36 cellular contexts compared by ENCODE assay signal in genomic region chr5:145760660-145761059, GRCh38.
"Had no signal": no experiment of that assay in that cellular context is flagged by ENCODE, and none has a peak within 500 bp of the region (broad histone marks: within the 10 kb centered on the region; RNA-seq: fewer than 3 reads in every experiment).

No MANE protein-coding gene starts in this region.

- H3K27ac ChIP-seq: adrenal gland, body of pancreas, brain microvascular endothelial cell, breast epithelium, WERI-Rb-1 had no signal

- ATAC-seq: activated CD4-positive, alpha-beta T cell treated with anti-CD3 and anti-CD28 coated beads for 36 hours; activated CD4-positive, CD25-positive, alpha-beta regulatory T cell treated with anti-CD3 and anti-CD28 coated beads, Interleukin-2, amount 50 U/mL, for 24 hours; activated CD8-positive, alpha-beta T cell treated with anti-CD3 and anti-CD28 coated beads, Interleukin-2, amount 10 ng/mL, durations not matched to agents 7 days and 5 days; activated naive CD4-positive, alpha-beta T cell treated with anti-CD3 and anti-CD28 coated beads, Interleukin-2, amount 50 U/mL, for 72 hours; activated T-cell treated with anti-CD3 and anti-CD28 coated beads, Interleukin-2, amount 50 U/mL, for 4 hours; activated T-cell treated with anti-CD3 and anti-CD28 coated beads, Interleukin-2, amount 50 U/mL, for 72 hours; activated T-helper 17 cell treated with anti-CD3 and anti-CD28 coated beads, Interleukin-2, amount 50 U/mL, for 72 hours; body of pancreas; WTC11 had no signal

- H3K4me3 ChIP-seq: adrenal gland, body of pancreas, breast epithelium had no signal

- FAIRE-seq: astrocyte, TTC549 had no signal

- H3K4me1 ChIP-seq: adrenal gland, body of pancreas, breast epithelium had no signal

- H3K9me3 ChIP-seq: adrenal gland, body of pancreas, breast epithelium had no signal

- H3K27me3 ChIP-seq: adrenal gland, body of pancreas, brain microvascular endothelial cell, breast epithelium had no signal

- H3K36me3 ChIP-seq: adrenal gland, brain microvascular endothelial cell, breast epithelium had no signal

- DNase-seq: activated CD4-positive, alpha-beta memory T cell treated with anti-CD3 and anti-CD28 coated beads, Interleukin-2, amount 10 ng/mL, durations not matched to agents 7 days and 5 days; activated CD4-positive, alpha-beta T cell treated with anti-CD3 and anti-CD28 coated beads for 1 hour; activated CD4-positive, alpha-beta T cell treated with anti-CD3 and anti-CD28 coated beads for 36 hours; activated CD4-positive, alpha-beta T cell treated with anti-CD3 and anti-CD28 coated beads for 48 hours; activated CD4-positive, alpha-beta T cell treated with anti-CD3 and anti-CD28 coated beads, Interleukin-2, amount 10 ng/mL, durations not matched to agents 7 days and 5 days; activated CD4-positive, alpha-beta T cell treated with anti-CD3 and anti-CD28 coated beads, Interleukin-2, amount 50 U/mL, for 48 hours; activated CD4-positive, CD25-positive, alpha-beta regulatory T cell; activated CD8-positive, alpha-beta memory T cell treated with anti-CD3 and anti-CD28 coated beads, Interleukin-2, amount 50 U/mL, for 4 hours; activated CD8-positive, alpha-beta T cell treated with anti-CD3 and anti-CD28 coated beads, Interleukin-2, amount 10 ng/mL, durations not matched to agents 7 days and 5 days; activated effector memory CD4-positive, alpha-beta T cell treated with anti-CD3 and anti-CD28 coated beads, Interleukin-2, amount 50 U/mL, for 16 hours; activated gamma-delta T cell treated with Interleukin-2 at 50 U/mL for 16 hours; activated naive CD4-positive, alpha-beta T cell; activated naive CD4-positive, alpha-beta T cell treated with anti-CD3 and anti-CD28 coated beads for 36 hours; activated naive CD4-positive, alpha-beta T cell treated with anti-CD3 and anti-CD28 coated beads, Interleukin-2, amount 50 U/mL, for 16 hours; activated naive CD8-positive, alpha-beta T cell treated with anti-CD3 and anti-CD28 coated beads for 36 hours; activated T-cell treated with anti-CD3 and anti-CD28 coated beads for 4 hours; activated T-cell treated with anti-CD3 and anti-CD28 coated beads, Interleukin-2, amount 50 U/mL, for 1 hour; activated T-cell treated with anti-CD3 and anti-CD28 coated beads, Interleukin-2, amount 50 U/mL, for 4 hours; activated T-cell treated with anti-CD3 and anti-CD28 coated beads, Interleukin-2, amount 50 U/mL, for 72 hours; adrenal gland; amniotic stem cell; aorta; body of pancreas; brain microvascular endothelial cell; central memory CD4-positive, alpha-beta T cell; T-helper 1 cell; T-helper 2 cell; T-helper 9 cell; WERI-Rb-1 had no signal
